1 cellular context compared by ENCODE assay signal in the genomic region with DNA sequence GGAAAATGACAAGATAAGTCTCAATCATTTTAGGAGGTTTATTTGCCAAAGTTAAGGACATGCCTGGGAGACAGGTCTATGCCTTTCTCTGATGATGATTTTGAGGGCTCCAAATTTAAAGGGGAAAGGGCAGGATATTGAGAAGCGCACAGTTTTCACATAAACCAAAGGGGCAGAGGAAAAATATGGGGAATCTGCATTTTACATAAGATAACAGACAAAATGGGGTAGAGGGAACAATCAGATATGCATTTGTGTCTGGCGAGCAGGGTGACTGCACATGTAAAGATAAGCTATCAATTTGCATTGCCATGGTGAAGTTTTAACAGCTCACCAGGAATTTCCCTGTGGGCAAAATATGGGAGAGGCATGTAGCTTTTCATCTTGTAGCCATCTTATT.
TF ChIP-seq lines count a peak whose summit lies in the region.
"Not testable (repeated sequence)": the region's sequence is repeated elsewhere in the genome, so short reads cannot be mapped to it uniquely, and the experiment has no call there.

No MANE protein-coding gene starts in this region.

TF ChIP-seq in K562, 482 proteins besides CTCF, POLR2A, EP300 and RAD21 (continued from another document):
- peak; percentile 77 for TF ChIP-seq ADNP (tag; IDR thresholded peaks at IDR 0.05)
- peak; percentile 74 for TF ChIP-seq MECOM (CRISPR knock-in tag; IDR thresholded peaks at IDR 0.05)
- peak; percentile 74 for TF ChIP-seq SMARCE1 (IDR thresholded peaks at IDR 0.05)
- peak; percentile 76 for TF ChIP-seq SOX6 (IDR thresholded peaks at IDR 0.05)
- TF ChIP-seq, protein P1, sequence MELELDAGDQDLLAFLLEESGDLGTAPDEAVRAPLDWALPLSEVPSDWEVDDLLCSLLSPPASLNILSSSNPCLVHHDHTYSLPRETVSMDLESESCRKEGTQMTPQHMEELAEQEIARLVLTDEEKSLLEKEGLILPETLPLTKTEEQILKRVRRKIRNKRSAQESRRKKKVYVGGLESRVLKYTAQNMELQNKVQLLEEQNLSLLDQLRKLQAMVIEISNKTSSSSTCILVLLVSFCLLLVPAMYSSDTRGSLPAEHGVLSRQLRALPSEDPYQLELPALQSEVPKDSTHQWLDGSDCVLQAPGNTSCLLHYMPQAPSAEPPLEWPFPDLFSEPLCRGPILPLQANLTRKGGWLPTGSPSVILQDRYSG (tag; conservative IDR thresholded peaks at IDR 0.05; ENCODE audit: low read depth): peak; percentile 79; the same call in 1 of the 2 replicates
- TF ChIP-seq SMARCC2 (IDR thresholded peaks at IDR 0.05; ENCODE audit: low read depth): 0 out of 2 replicates have a peak, but pooled peaks have one; percentile 40
- TF ChIP-seq, protein P2, sequence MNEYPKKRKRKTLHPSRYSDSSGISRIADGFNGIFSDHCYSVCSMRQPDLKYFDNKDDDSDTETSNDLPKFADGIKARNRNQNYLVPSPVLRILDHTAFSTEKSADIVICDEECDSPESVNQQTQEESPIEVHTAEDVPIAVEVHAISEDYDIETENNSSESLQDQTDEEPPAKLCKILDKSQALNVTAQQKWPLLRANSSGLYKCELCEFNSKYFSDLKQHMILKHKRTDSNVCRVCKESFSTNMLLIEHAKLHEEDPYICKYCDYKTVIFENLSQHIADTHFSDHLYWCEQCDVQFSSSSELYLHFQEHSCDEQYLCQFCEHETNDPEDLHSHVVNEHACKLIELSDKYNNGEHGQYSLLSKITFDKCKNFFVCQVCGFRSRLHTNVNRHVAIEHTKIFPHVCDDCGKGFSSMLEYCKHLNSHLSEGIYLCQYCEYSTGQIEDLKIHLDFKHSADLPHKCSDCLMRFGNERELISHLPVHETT (CRISPR knock-in tag; conservative IDR thresholded peaks at IDR 0.05 in 1 of 2, IDR thresholded peaks at IDR 0.05 in 1 of 2): peak in 1 of 2 experiments; percentile 46; a peak in 1 of 4 replicates
- TF ChIP-seq SMARCA4 (IDR thresholded peaks at IDR 0.05): peak; percentile 82
- TF ChIP-seq, protein P3, sequence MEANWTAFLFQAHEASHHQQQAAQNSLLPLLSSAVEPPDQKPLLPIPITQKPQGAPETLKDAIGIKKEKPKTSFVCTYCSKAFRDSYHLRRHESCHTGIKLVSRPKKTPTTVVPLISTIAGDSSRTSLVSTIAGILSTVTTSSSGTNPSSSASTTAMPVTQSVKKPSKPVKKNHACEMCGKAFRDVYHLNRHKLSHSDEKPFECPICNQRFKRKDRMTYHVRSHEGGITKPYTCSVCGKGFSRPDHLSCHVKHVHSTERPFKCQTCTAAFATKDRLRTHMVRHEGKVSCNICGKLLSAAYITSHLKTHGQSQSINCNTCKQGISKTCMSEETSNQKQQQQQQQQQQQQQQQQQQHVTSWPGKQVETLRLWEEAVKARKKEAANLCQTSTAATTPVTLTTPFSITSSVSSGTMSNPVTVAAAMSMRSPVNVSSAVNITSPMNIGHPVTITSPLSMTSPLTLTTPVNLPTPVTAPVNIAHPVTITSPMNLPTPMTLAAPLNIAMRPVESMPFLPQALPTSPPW (CRISPR knock-in tag; IDR thresholded peaks at IDR 0.05): peak; percentile 49; the same call in 1 of the 2 replicates
- peak; percentile 67 for TF ChIP-seq RFX1 (IDR thresholded peaks at IDR 0.05)
- peak in 1 of 2 experiments; percentile 32; a peak in 1 of 4 replicates for TF ChIP-seq TEAD1 (CRISPR knock-in tag; IDR thresholded peaks at IDR 0.05)
- TF ChIP-seq ZNF766 (CRISPR knock-in tag; conservative IDR thresholded peaks at IDR 0.05): peak; percentile 87
- peak; percentile 23; the same call in 1 of the 2 replicates for TF ChIP-seq ESRRA (IDR thresholded peaks at IDR 0.05; ENCODE audit: borderline replicate concordance, low read depth)
- peak; percentile 20; the same call in 1 of the 2 replicates for TF ChIP-seq CREM (IDR thresholded peaks at IDR 0.05; ENCODE audit: low read depth)
- TF ChIP-seq, protein P4, sequence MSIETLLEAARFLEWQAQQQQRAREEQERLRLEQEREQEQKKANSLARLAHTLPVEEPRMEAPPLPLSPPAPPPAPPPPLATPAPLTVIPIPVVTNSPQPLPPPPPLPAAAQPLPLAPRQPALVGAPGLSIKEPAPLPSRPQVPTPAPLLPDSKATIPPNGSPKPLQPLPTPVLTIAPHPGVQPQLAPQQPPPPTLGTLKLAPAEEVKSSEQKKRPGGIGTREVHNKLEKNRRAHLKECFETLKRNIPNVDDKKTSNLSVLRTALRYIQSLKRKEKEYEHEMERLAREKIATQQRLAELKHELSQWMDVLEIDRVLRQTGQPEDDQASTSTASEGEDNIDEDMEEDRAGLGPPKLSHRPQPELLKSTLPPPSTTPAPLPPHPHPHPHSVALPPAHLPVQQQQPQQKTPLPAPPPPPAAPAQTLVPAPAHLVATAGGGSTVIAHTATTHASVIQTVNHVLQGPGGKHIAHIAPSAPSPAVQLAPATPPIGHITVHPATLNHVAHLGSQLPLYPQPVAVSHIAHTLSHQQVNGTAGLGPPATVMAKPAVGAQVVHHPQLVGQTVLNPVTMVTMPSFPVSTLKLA (conservative IDR thresholded peaks at IDR 0.05): peak in 1 of 2 experiments; percentile 31; a peak in 1 of 4 replicates
- TF ChIP-seq TCF3 (CRISPR knock-in tag; IDR thresholded peaks at IDR 0.05): peak; percentile 53
- peak; percentile 84 for TF ChIP-seq ARID1B (IDR thresholded peaks at IDR 0.05)
- peak; percentile 68 for TF ChIP-seq CBFA2T2 (conservative IDR thresholded peaks at IDR 0.05)
- TF ChIP-seq RCOR1 (IDR thresholded peaks at IDR 0.05; ENCODE audit: borderline replicate concordance in 1 of 2, low read depth in 2 of 2, low read length in 2 of 2): peak in 1 of 2 experiments; percentile 25; a peak in 1 of 4 replicates
- TF ChIP-seq, protein P5, sequence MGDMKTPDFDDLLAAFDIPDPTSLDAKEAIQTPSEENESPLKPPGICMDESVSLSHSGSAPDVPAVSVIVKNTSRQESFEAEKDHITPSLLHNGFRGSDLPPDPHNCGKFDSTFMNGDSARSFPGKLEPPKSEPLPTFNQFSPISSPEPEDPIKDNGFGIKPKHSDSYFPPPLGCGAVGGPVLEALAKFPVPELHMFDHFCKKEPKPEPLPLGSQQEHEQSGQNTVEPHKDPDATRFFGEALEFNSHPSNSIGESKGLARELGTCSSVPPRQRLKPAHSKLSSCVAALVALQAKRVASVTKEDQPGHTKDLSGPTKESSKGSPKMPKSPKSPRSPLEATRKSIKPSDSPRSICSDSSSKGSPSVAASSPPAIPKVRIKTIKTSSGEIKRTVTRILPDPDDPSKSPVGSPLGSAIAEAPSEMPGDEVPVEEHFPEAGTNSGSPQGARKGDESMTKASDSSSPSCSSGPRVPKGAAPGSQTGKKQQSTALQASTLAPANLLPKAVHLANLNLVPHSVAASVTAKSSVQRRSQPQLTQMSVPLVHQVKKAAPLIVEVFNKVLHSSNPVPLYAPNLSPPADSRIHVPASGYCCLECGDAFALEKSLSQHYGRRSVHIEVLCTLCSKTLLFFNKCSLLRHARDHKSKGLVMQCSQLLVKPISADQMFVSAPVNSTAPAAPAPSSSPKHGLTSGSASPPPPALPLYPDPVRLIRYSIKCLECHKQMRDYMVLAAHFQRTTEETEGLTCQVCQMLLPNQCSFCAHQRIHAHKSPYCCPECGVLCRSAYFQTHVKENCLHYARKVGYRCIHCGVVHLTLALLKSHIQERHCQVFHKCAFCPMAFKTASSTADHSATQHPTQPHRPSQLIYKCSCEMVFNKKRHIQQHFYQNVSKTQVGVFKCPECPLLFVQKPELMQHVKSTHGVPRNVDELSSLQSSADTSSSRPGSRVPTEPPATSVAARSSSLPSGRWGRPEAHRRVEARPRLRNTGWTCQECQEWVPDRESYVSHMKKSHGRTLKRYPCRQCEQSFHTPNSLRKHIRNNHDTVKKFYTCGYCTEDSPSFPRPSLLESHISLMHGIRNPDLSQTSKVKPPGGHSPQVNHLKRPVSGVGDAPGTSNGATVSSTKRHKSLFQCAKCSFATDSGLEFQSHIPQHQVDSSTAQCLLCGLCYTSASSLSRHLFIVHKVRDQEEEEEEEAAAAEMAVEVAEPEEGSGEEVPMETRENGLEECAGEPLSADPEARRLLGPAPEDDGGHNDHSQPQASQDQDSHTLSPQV (IDR thresholded peaks at IDR 0.05): peak; percentile 66
- peak; percentile 54; the same call in 1 of the 2 replicates for TF ChIP-seq BHLHE40 (IDR thresholded peaks at IDR 0.05; ENCODE audit: low read length)
- peak; percentile 33 for TF ChIP-seq CCNT2 (IDR thresholded peaks at IDR 0.05; ENCODE audit: borderline replicate concordance, extremely low read depth, insufficient read length, low read depth, low read length)
- TF ChIP-seq MTA1 (IDR thresholded peaks at IDR 0.05; ENCODE audit: borderline replicate concordance): peak; percentile 18; the same call in 1 of the 2 replicates
- peak; percentile 62 for TF ChIP-seq TEAD4 (IDR thresholded peaks at IDR 0.05; ENCODE audit: low read length)
- TF ChIP-seq TEAD4 (CRISPR knock-in tag; IDR thresholded peaks at IDR 0.05; ENCODE audit: borderline replicate concordance); NR2C1 (IDR thresholded peaks at IDR 0.05); JUND (tag; IDR thresholded peaks at IDR 0.05; ENCODE audit: borderline replicate concordance, low read depth, low read length): not testable (repeated sequence)
- TF ChIP-seq, protein P6, sequence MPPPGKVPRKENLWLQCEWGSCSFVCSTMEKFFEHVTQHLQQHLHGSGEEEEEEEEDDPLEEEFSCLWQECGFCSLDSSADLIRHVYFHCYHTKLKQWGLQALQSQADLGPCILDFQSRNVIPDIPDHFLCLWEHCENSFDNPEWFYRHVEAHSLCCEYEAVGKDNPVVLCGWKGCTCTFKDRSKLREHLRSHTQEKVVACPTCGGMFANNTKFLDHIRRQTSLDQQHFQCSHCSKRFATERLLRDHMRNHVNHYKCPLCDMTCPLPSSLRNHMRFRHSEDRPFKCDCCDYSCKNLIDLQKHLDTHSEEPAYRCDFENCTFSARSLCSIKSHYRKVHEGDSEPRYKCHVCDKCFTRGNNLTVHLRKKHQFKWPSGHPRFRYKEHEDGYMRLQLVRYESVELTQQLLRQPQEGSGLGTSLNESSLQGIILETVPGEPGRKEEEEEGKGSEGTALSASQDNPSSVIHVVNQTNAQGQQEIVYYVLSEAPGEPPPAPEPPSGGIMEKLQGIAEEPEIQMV (tag; conservative IDR thresholded peaks at IDR 0.05; ENCODE audit: low read depth): 0 out of 2 replicates have a peak, but pooled peaks have one; percentile 37
- peak; percentile 72 for TF ChIP-seq FOXJ2 (tag; IDR thresholded peaks at IDR 0.05)
- TF ChIP-seq YY1 (IDR thresholded peaks at IDR 0.05; ENCODE audit: borderline replicate concordance in 1 of 3, control insufficient read depth in 1 of 3, extremely low read depth in 1 of 3, insufficient read depth in 3 of 3, insufficient read length in 1 of 3, insufficient replicate concordance in 2 of 3, low read depth in 1 of 3, low read length in 2 of 3): peak in 1 of 3 experiments; percentile 37
- peak; percentile 43 for TF ChIP-seq NR2C1 (tag; IDR thresholded peaks at IDR 0.05)
- peak; percentile 36; the same call in 1 of the 2 replicates for TF ChIP-seq CTBP1 (IDR thresholded peaks at IDR 0.05; ENCODE audit: borderline replicate concordance)
- TF ChIP-seq NFE2 (IDR thresholded peaks at IDR 0.05; ENCODE audit: low read depth): 0 out of 2 replicates have a peak, but pooled peaks have one; percentile 27
- peak; percentile 77 for TF ChIP-seq CBFA2T3 (IDR thresholded peaks at IDR 0.05)
- 0 out of 2 replicates have a peak, but pooled peaks have one; percentile 39 for TF ChIP-seq JUND (IDR thresholded peaks at IDR 0.05; ENCODE audit: borderline replicate concordance, low read depth, low read length)
- TF ChIP-seq TRIM24 (IDR thresholded peaks at IDR 0.05): peak in 1 of 2 experiments; percentile 39; a peak in 1 of 4 replicates
- TF ChIP-seq, protein P7, sequence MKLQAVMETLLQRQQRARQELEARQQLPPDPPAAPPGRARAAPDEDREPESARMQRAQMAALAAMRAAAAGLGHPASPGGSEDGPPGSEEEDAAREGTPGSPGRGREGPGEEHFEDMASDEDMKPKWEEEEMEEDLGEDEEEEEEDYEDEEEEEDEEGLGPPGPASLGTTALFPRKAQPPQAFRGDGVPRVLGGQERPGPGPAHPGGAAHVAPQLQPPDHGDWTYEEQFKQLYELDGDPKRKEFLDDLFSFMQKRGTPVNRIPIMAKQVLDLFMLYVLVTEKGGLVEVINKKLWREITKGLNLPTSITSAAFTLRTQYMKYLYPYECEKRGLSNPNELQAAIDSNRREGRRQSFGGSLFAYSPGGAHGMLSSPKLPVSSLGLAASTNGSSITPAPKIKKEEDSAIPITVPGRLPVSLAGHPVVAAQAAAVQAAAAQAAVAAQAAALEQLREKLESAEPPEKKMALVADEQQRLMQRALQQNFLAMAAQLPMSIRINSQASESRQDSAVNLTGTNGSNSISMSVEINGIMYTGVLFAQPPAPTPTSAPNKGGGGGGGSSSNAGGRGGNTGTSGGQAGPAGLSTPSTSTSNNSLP (IDR thresholded peaks at IDR 0.05; ENCODE audit: borderline replicate concordance, low read depth, low read length): peak; percentile 44; the same call in 1 of the 2 replicates
- peak; percentile 55 for TF ChIP-seq NCOR1 (IDR thresholded peaks at IDR 0.05)
- peak; percentile 11 for TF ChIP-seq MEIS2 (IDR thresholded peaks at IDR 0.05; ENCODE audit: partially characterized antibody)
- peak; percentile 14; the same call in 1 of the 2 replicates for TF ChIP-seq MTA2 (IDR thresholded peaks at IDR 0.05; ENCODE audit: low read depth)
- TF ChIP-seq SMAD4 (CRISPR knock-in tag; conservative IDR thresholded peaks at IDR 0.05): peak; percentile 66
- TF ChIP-seq TAL1 (IDR thresholded peaks at IDR 0.05): peak; percentile 59
- peak; percentile 81 for TF ChIP-seq DPF2 (IDR thresholded peaks at IDR 0.05)
TF ChIP-seq in K562: peak in this region for 42; not testable (repeated sequence) for 440.
